ENCODE assay signal across 31 cellular contexts in the genomic region with DNA sequence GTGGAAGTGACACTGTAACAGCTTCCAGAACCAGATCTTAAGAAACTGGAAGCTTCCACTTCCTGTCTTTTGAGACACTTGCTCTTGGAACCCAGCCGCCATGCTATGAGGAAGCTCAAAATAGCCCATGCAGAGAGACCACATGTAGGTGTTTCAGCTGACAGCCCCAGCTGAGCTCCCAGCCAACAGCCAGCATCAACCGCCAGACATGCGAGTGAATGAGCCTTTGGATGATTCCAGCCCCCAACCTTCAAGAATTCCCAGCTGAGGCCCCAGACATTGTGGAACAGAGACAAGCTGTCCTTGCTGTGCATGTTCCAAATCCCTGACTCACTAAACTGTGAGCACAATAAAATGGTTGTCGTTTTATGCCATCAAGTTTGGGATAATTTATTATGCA.
"Had no signal": no experiment of that assay in that cellular context is flagged by ENCODE, and none has a peak within 500 bp of the region (broad histone marks: within the 10 kb centered on the region; RNA-seq: fewer than 3 reads in every experiment).

No MANE protein-coding gene starts in this region.

- DNase-seq: activated CD4-positive, alpha-beta T cell treated with anti-CD3 and anti-CD28 coated beads for 1 hour; activated CD4-positive, alpha-beta T cell treated with anti-CD3 and anti-CD28 coated beads for 4 hours; activated CD4-positive, alpha-beta T cell treated with anti-CD3 and anti-CD28 coated beads, Interleukin-2, amount 50 U/mL, for 1 hour; activated CD4-positive, alpha-beta T cell treated with anti-CD3 and anti-CD28 coated beads, Interleukin-2, amount 50 U/mL, for 48 hours; activated CD8-positive, alpha-beta memory T cell treated with anti-CD3 and anti-CD28 coated beads for 24 hours; activated CD8-positive, alpha-beta T cell treated with anti-CD3 and anti-CD28 coated beads for 36 hours; activated effector memory CD4-positive, alpha-beta T cell treated with Interleukin-2 at 50 U/mL for 16 hours; activated gamma-delta T cell treated with Interleukin-2 at 50 U/mL for 16 hours; activated naive CD4-positive, alpha-beta T cell treated with anti-CD3 and anti-CD28 coated beads, Interleukin-2, amount 50 U/mL, for 16 hours; activated naive CD4-positive, alpha-beta T cell treated with Interleukin-2 at 50 U/mL for 16 hours; activated T-cell treated with anti-CD3 and anti-CD28 coated beads, Interleukin-2, amount 50 U/mL, for 4 hours; amniotic stem cell; brain microvascular endothelial cell; effector memory CD4-positive, alpha-beta T cell; erythroblast; foreskin keratinocyte; gastrocnemius medialis; glutamatergic neuron; T-helper 1 cell; T-helper 17 cell; T1000 had no signal

- H3K27me3 ChIP-seq: brain microvascular endothelial cell, dorsolateral prefrontal cortex, esophagus muscularis mucosa, foreskin keratinocyte, gastrocnemius medialis, heart left ventricle had no signal

- H3K36me3 ChIP-seq: brain microvascular endothelial cell, gastrocnemius medialis had no signal

- H3K9me3 ChIP-seq: esophagus muscularis mucosa, gastrocnemius medialis had no signal

- H3K4me3 ChIP-seq: coronary artery, dorsolateral prefrontal cortex, esophagus muscularis mucosa, gastrocnemius medialis, heart left ventricle had no signal

- H3K4me3 Mint-ChIP-seq: activated CD8-positive, alpha-beta T cell treated with anti-CD3 and anti-CD28 coated beads for 36 hours; activated naive CD8-positive, alpha-beta T cell; activated T-cell treated with anti-CD3 and anti-CD28 coated beads, Interleukin-2, amount 50 U/mL, for 4 hours; activated T-helper 17 cell treated with anti-CD3 and anti-CD28 coated beads, Interleukin-2, amount 50 U/mL, for 72 hours; central memory CD8-positive, alpha-beta T cell; dendritic cell treated with granulocyte-macrophage colony-stimulating factor and Interleukin-4, amounts not matched to agents 40 ng/mL and 50 ng/mL, for 4 days; T-helper 17 cell; T-helper 2 cell treated with Interferon-gamma antibody and Interleukin-4, amounts not matched to agents 5 μg/mL and 100 μg/mL, for 36 hours; WTC11 had no signal

- H3K27ac Mint-ChIP-seq: activated CD8-positive, alpha-beta T cell treated with anti-CD3 and anti-CD28 coated beads for 36 hours; activated naive CD8-positive, alpha-beta T cell; dendritic cell treated with granulocyte-macrophage colony-stimulating factor and Interleukin-4, amounts not matched to agents 40 ng/mL and 50 ng/mL, for 4 days; T-helper 17 cell; T-helper 2 cell treated with Interferon-gamma antibody and Interleukin-4, amounts not matched to agents 5 μg/mL and 100 μg/mL, for 36 hours; WTC11 had no signal

- H3K27ac ChIP-seq: brain microvascular endothelial cell, coronary artery, dorsolateral prefrontal cortex, esophagus muscularis mucosa, foreskin keratinocyte, heart left ventricle had no signal

- H3K27me3 Mint-ChIP-seq: activated CD8-positive, alpha-beta T cell treated with anti-CD3 and anti-CD28 coated beads for 36 hours; activated naive CD8-positive, alpha-beta T cell; activated T-helper 17 cell treated with anti-CD3 and anti-CD28 coated beads, Interleukin-2, amount 50 U/mL, for 72 hours; central memory CD8-positive, alpha-beta T cell; dendritic cell treated with granulocyte-macrophage colony-stimulating factor and Interleukin-4, amounts not matched to agents 40 ng/mL and 50 ng/mL, for 4 days; T-helper 17 cell had no signal

- H3K4me1 ChIP-seq: foreskin keratinocyte had no signal

- H3K9me3 Mint-ChIP-seq: activated CD8-positive, alpha-beta T cell treated with anti-CD3 and anti-CD28 coated beads for 36 hours; activated T-cell treated with anti-CD3 and anti-CD28 coated beads, Interleukin-2, amount 50 U/mL, for 4 hours; activated T-helper 17 cell treated with anti-CD3 and anti-CD28 coated beads, Interleukin-2, amount 50 U/mL, for 72 hours; central memory CD8-positive, alpha-beta T cell; T-helper 2 cell treated with Interferon-gamma antibody and Interleukin-4, amounts not matched to agents 5 μg/mL and 100 μg/mL, for 36 hours; WTC11 had no signal
